13 cellular contexts compared by ENCODE assay signal in the genomic region with DNA sequence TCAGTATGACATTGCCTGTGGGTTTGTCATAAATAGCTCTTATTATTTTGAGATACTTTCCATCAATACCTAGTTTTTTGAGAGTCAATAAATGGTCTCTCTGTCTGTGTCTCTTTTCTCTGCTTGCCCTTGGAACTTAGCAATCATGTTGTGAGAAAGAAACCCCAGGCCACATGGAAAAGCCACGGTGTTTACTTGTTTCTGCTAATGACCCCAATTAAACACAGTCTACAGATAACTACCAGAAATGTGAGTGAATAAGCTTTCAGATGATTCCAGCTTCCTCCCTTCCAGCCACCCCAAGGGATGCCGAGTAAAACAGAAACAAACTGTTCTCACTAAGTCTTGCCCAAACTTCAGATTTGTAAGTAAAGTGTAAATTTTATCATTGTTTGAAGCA.
DNase-seq lines count a peak whose midpoint lies in the region; ATAC-seq and TF ChIP-seq lines count a peak whose summit lies in the region.
"Had no signal": no experiment of that assay in that cellular context is flagged by ENCODE, and none has a peak within 500 bp of the region (broad histone marks: within the 10 kb centered on the region; RNA-seq: fewer than 3 reads in every experiment).

No MANE protein-coding gene starts in this region.

- H3K27ac ChIP-seq in mesodermal cell (ENCODE audit: low read depth, low read length, severe bottlenecking) = peak overlapping the region; percentile 41
- H3K27ac ChIP-seq in upper lobe of left lung = no peak overlapping the region
- H3K27ac ChIP-seq: C4-2B had no signal

- DNase-seq in NCI-H460 (ENCODE audit: extremely low read depth, low read depth) = peak; percentile 18
- peak; percentile 57 for DNase-seq in SK-MEL-5 (ENCODE audit: low read depth, low spot score)
- no peak for DNase-seq in HK-2 (ENCODE audit: unreplicated experiment)
- no peak for DNase-seq in left ventricle myocardium superior
- no peak for DNase-seq in upper lobe of left lung
- DNase-seq: BE2C; Caco-2; CD8-positive, alpha-beta T cell; DND-41; GDM1 had no signal

- intact Hi-C loops in left ventricle myocardium superior (cut with micrococcal nuclease) = no loop called here

- TF ChIP-seq POLR2A in upper lobe of left lung (IDR thresholded peaks at IDR 0.05) = no peak

- ATAC-seq in left ventricle myocardium superior (no peak), upper lobe of left lung (ENCODE audit: low FRiP score in 2 of 2) (no peak), GM18511 (IDR thresholded peaks at IDR 0.05; ENCODE audit: unreplicated experiment) (no peak)
- ATAC-seq: CD8-positive, alpha-beta T cell had no signal

- in situ Hi-C loops in SK-MEL-5 (cut with HindIII; ENCODE audit: low pct_unique_long_range_greater_than_20kb, low sequenced_read_pairs) = no loop called here

- WGBS in mesodermal cell (ENCODE audit: insufficient coverage in 2 of 2), 2 experiments = 67 to 80% methylated on average over 1 of the region's 2 CpGs
- 62 to 70% methylated on average over 2 of the region's 2 CpGs for WGBS in upper lobe of left lung, 2 donors

- no peak for TF ChIP-seq CTCF in upper lobe of left lung (IDR thresholded peaks at IDR 0.05)

- H3K27me3 ChIP-seq in upper lobe of left lung = no peaks in the 10 kb centered on the region
- H3K27me3 ChIP-seq: BE2C had no signal

- H3K4me1 ChIP-seq in mesodermal cell (ENCODE audit: control insufficient read depth, insufficient read depth, low read length, poor library complexity, severe bottlenecking) (no peaks in the 10 kb centered on the region), upper lobe of left lung (no peaks in the 10 kb centered on the region)
- H3K4me1 ChIP-seq: BE2C, Caco-2 had no signal

- H3K9me3 ChIP-seq in mesodermal cell (ENCODE audit: control insufficient read depth, low read length) (no peaks in the 10 kb centered on the region), upper lobe of left lung (no peaks in the 10 kb centered on the region)
- H3K9me3 ChIP-seq: BE2C, Caco-2 had no signal

- no peaks in the 10 kb centered on the region for H3K36me3 ChIP-seq in mesodermal cell (ENCODE audit: control insufficient read depth, insufficient read depth, low read length)
- no peaks in the 10 kb centered on the region for H3K36me3 ChIP-seq in upper lobe of left lung
- H3K36me3 ChIP-seq: BE2C had no signal

- H3K4me3 ChIP-seq in mesodermal cell (ENCODE audit: extremely low read depth, insufficient read depth, low read length, poor library complexity, severe bottlenecking) = no peak overlapping the region
- no peak overlapping the region for H3K4me3 ChIP-seq in upper lobe of left lung

- no peak for TF ChIP-seq EP300 in upper lobe of left lung (IDR thresholded peaks at IDR 0.05)

Comparison
In these comparisons a context has a peak if more than half of its experiments do, and no peak if none do; other contexts are left out.
1. DNase-seq: peak in NCI-H460 (single experiment) and SK-MEL-5 (single experiment); none in HK-2 (single experiment), left ventricle myocardium superior (single experiment) and upper lobe of left lung (0 of 2).